ENCODE assay signal across 1 cellular context in genomic region chr19:2474232-2475017, GRCh38.
A peak's percentile ranks its signal among the peaks of the same experiment; 100 is the strongest.
TF ChIP-seq lines count a peak whose summit lies in the region.

No MANE protein-coding gene starts in this region.

TF ChIP-seq in HepG2, 621 proteins besides CTCF, POLR2A, EP300 and RAD21 (continued from another document and continues in another):
- TF ChIP-seq ZNF512B (CRISPR knock-in tag; IDR thresholded peaks at IDR 0.05; ENCODE audit: borderline replicate concordance) = 0 out of 2 replicates have a peak, but pooled peaks have one; percentile 75
- 0 out of 2 replicates have a peak, but pooled peaks have one; percentile 31 for TF ChIP-seq PPARG (CRISPR knock-in tag; conservative IDR thresholded peaks at IDR 0.05)
- TF ChIP-seq ZNF225 (CRISPR knock-in tag; IDR thresholded peaks at IDR 0.05) = 0 out of 2 replicates have a peak, but pooled peaks have one; percentile 72
- TF ChIP-seq YY1 (IDR thresholded peaks at IDR 0.05; ENCODE audit: insufficient read depth, insufficient replicate concordance, low read depth, low read length) = peak; percentile 82
- TF ChIP-seq ARID3A (IDR thresholded peaks at IDR 0.05; ENCODE audit: low read depth, low read length) = 0 out of 2 replicates have a peak, but pooled peaks have one; percentile 23
- TF ChIP-seq E2F5 (CRISPR knock-in tag; conservative IDR thresholded peaks at IDR 0.05) = 0 out of 2 replicates have a peak, but pooled peaks have one; percentile 50
- TF ChIP-seq ZEB1 (IDR thresholded peaks at IDR 0.05; ENCODE audit: insufficient replicate concordance, low read depth) = peak; percentile 23
- no peak for TF ChIP-seq ZNF670 (CRISPR knock-in tag; IDR thresholded peaks at IDR 0.05; ENCODE audit: borderline replicate concordance)
- TF ChIP-seq THAP9 (CRISPR knock-in tag; IDR thresholded peaks at IDR 0.05; ENCODE audit: borderline replicate concordance) = peak; percentile 46; the same call in 1 of the 2 replicates
- TF ChIP-seq SRY (CRISPR knock-in tag; IDR thresholded peaks at IDR 0.05) = peak; percentile 41; the same call in 1 of the 2 replicates
- no peak for TF ChIP-seq CC2D1A (CRISPR knock-in tag; IDR thresholded peaks at IDR 0.05)
- TF ChIP-seq ZBTB7A (CRISPR knock-in tag; IDR thresholded peaks at IDR 0.05) = peak; percentile 96
- no peak for TF ChIP-seq ZNF615 (CRISPR knock-in tag; IDR thresholded peaks at IDR 0.05; ENCODE audit: borderline replicate concordance)
- 0 out of 2 replicates have a peak, but pooled peaks have one; percentile 58 for TF ChIP-seq ZNF501 (CRISPR knock-in tag; IDR thresholded peaks at IDR 0.05)
- peak; percentile 88; the same call in 1 of the 2 replicates for TF ChIP-seq HNF1B (CRISPR knock-in tag; IDR thresholded peaks at IDR 0.05)
- no peak for TF ChIP-seq NBN (conservative IDR thresholded peaks at IDR 0.05)
- TF ChIP-seq ZHX2 (IDR thresholded peaks at IDR 0.05; ENCODE audit: low read depth) = peak; percentile 29; the same call in 1 of the 2 replicates
- no peak for TF ChIP-seq ZHX2 (CRISPR knock-in tag; IDR thresholded peaks at IDR 0.05; ENCODE audit: borderline replicate concordance)
- TF ChIP-seq PAXIP1 (CRISPR knock-in tag; conservative IDR thresholded peaks at IDR 0.05) = peak; percentile 60
- TF ChIP-seq ZBTB44 (CRISPR knock-in tag; IDR thresholded peaks at IDR 0.05) = 0 out of 2 replicates have a peak, but pooled peaks have one; percentile 52
- TF ChIP-seq RBM39 (IDR thresholded peaks at IDR 0.05; ENCODE audit: low read depth, low read length, poor library complexity, severe bottlenecking) = peak; percentile 48
- TF ChIP-seq IRF1 (CRISPR knock-in tag; IDR thresholded peaks at IDR 0.05; ENCODE audit: low read depth) = no peak
- TF ChIP-seq POGK (CRISPR knock-in tag; conservative IDR thresholded peaks at IDR 0.05) = no peak
- peak; percentile 52; the same call in 1 of the 2 replicates for TF ChIP-seq CEBPG (CRISPR knock-in tag; IDR thresholded peaks at IDR 0.05)
